Comparison of ENCODE assay signal across 9 cellular contexts in genomic region chr6:144156334-144156733, GRCh38. TPM values are rescaled to one million over a fixed set of nuclear protein-coding genes. Genes with fewer than 3 reads are reported as not detected.
DNase-seq lines count a peak whose midpoint lies in the region; ATAC-seq lines count a peak whose summit lies in the region.
"Had no signal": no experiment of that assay in that cellular context is flagged by ENCODE, and none has a peak within 500 bp of the region (broad histone marks: within the 10 kb centered on the region; RNA-seq: fewer than 3 reads in every experiment).

No MANE protein-coding gene starts in this region.

- no peaks in the 10 kb centered on the region for H3K27me3 Mint-ChIP-seq in activated T-helper 1 cell treated with anti-CD3 and anti-CD28 coated beads, Interleukin-12 subunit alpha, Interleukin-12 subunit beta, Interleukin-2, Interleukin-4 antibody, amounts not matched to agents 30 ng/mL and 10 ng/mL and 1 ng/mL, durations not matched to agents 14 hours and 24 hours and 36 hours (ENCODE audit: insufficient read depth)
- H3K27me3 Mint-ChIP-seq in natural killer cell treated with Interleukin-12 subunit alpha and Interleukin-12 subunit beta and Interleukin-15 and Interleukin-18, amount 100 ng/mL, for 72 hours: no peaks in the 10 kb centered on the region

- peaks cover 54% of the 10 kb centered on the region for H3K36me3 Mint-ChIP-seq in activated T-helper 1 cell treated with anti-CD3 and anti-CD28 coated beads, Interleukin-12 subunit alpha, Interleukin-12 subunit beta, Interleukin-2, Interleukin-4 antibody, amounts not matched to agents 30 ng/mL and 10 ng/mL and 1 ng/mL, durations not matched to agents 14 hours and 24 hours and 36 hours (ENCODE audit: low read depth)
- H3K36me3 Mint-ChIP-seq in natural killer cell treated with Interleukin-12 subunit alpha and Interleukin-12 subunit beta and Interleukin-15 and Interleukin-18, amount 100 ng/mL, for 72 hours: peaks cover 55% of the 10 kb centered on the region

- peak overlapping the region; percentile 60 for H3K27ac Mint-ChIP-seq in activated T-helper 1 cell treated with anti-CD3 and anti-CD28 coated beads, Interleukin-12 subunit alpha, Interleukin-12 subunit beta, Interleukin-2, Interleukin-4 antibody, amounts not matched to agents 30 ng/mL and 10 ng/mL and 1 ng/mL, durations not matched to agents 14 hours and 24 hours and 36 hours
- peak overlapping the region; percentile 97 to 100 for H3K27ac Mint-ChIP-seq in natural killer cell treated with Interleukin-12 subunit alpha and Interleukin-12 subunit beta and Interleukin-15 and Interleukin-18, amount 100 ng/mL, for 72 hours

- intact Hi-C loops in activated T-helper 1 cell treated with anti-CD3 and anti-CD28 coated beads, Interleukin-12 subunit alpha, Interleukin-12 subunit beta, Interleukin-2, Interleukin-4 antibody, amounts not matched to agents 30 ng/mL and 10 ng/mL and 1 ng/mL, durations not matched to agents 14 hours and 24 hours and 36 hours (cut with micrococcal nuclease): loop anchor here (1.0 to 10.0 kb wide), 4 partner anchors 22 to 1808 kb away; partner anchors contain the start of genes LTV1 and SHPRH

- ATAC-seq in GM18858 (IDR thresholded peaks at IDR 0.05; ENCODE audit: unreplicated experiment) (peak; percentile 33), HG03159 (IDR thresholded peaks at IDR 0.05; ENCODE audit: unreplicated experiment) (peak; percentile 44)
- ATAC-seq in natural killer cell treated with Interleukin-12 subunit alpha and Interleukin-12 subunit beta and Interleukin-15 and Interleukin-18, amount 100 ng/mL, for 72 hours: no peak
- ATAC-seq: PC-3 had no signal

- peak overlapping the region; percentile 43 for H3K4me3 Mint-ChIP-seq in activated T-helper 1 cell treated with anti-CD3 and anti-CD28 coated beads, Interleukin-12 subunit alpha, Interleukin-12 subunit beta, Interleukin-2, Interleukin-4 antibody, amounts not matched to agents 30 ng/mL and 10 ng/mL and 1 ng/mL, durations not matched to agents 14 hours and 24 hours and 36 hours
- H3K4me3 Mint-ChIP-seq in natural killer cell treated with Interleukin-12 subunit alpha and Interleukin-12 subunit beta and Interleukin-15 and Interleukin-18, amount 100 ng/mL, for 72 hours: peak overlapping the region; percentile 86

- peaks cover 80% of the 10 kb centered on the region for H3K4me1 Mint-ChIP-seq in activated T-helper 1 cell treated with anti-CD3 and anti-CD28 coated beads, Interleukin-12 subunit alpha, Interleukin-12 subunit beta, Interleukin-2, Interleukin-4 antibody, amounts not matched to agents 30 ng/mL and 10 ng/mL and 1 ng/mL, durations not matched to agents 14 hours and 24 hours and 36 hours (ENCODE audit: low read depth)
- H3K4me1 Mint-ChIP-seq in natural killer cell treated with Interleukin-12 subunit alpha and Interleukin-12 subunit beta and Interleukin-15 and Interleukin-18, amount 100 ng/mL, for 72 hours (ENCODE audit: low read depth in 2 of 2): peaks cover 61 to 74% of the 10 kb centered on the region in 2 donors

- DNase-seq in activated T-helper 1 cell treated with anti-CD3 and anti-CD28 coated beads, Interleukin-12 subunit alpha, Interleukin-12 subunit beta, Interleukin-2, Interleukin-4 antibody, amounts not matched to agents 30 ng/mL and 10 ng/mL and 1 ng/mL, durations not matched to agents 14 hours and 24 hours and 36 hours (ENCODE audit: low spot score): no peak
- DNase-seq in natural killer cell treated with Interleukin-12 subunit alpha and Interleukin-12 subunit beta and Interleukin-15 and Interleukin-18, amount 100 ng/mL, for 72 hours (ENCODE audit: low spot score): no peak
- DNase-seq in C1 segment of cervical spinal cord (lab: John Stamatoyannopoulos, UW) (no peak), NCI-H446 (lab: John Stamatoyannopoulos, UW) (no peak)
- no peak for DNase-seq in central memory CD4-positive, alpha-beta T cell
- DNase-seq: NCI-H1092 treated with DMSO at 0.1 percent for 48 hours, PC-3 had no signal

- H3K9me3 Mint-ChIP-seq in activated T-helper 1 cell treated with anti-CD3 and anti-CD28 coated beads, Interleukin-12 subunit alpha, Interleukin-12 subunit beta, Interleukin-2, Interleukin-4 antibody, amounts not matched to agents 30 ng/mL and 10 ng/mL and 1 ng/mL, durations not matched to agents 14 hours and 24 hours and 36 hours: no peaks in the 10 kb centered on the region
- H3K9me3 Mint-ChIP-seq in natural killer cell treated with Interleukin-12 subunit alpha and Interleukin-12 subunit beta and Interleukin-15 and Interleukin-18, amount 100 ng/mL, for 72 hours: no peaks in the 10 kb centered on the region

RNA-seq across cellular contexts. Expression of gene STX11, which starts 6.0 kb away (rescaled TPM):
- 24.2 and 24.7 TPM in 2 replicates for total RNA-seq in activated T-helper 1 cell treated with anti-CD3 and anti-CD28 coated beads, Interleukin-12 subunit alpha, Interleukin-12 subunit beta, Interleukin-2, Interleukin-4 antibody, amounts not matched to agents 30 ng/mL and 10 ng/mL and 1 ng/mL, durations not matched to agents 14 hours and 24 hours and 36 hours
- total RNA-seq in natural killer cell treated with Interleukin-12 subunit alpha and Interleukin-12 subunit beta and Interleukin-15 and Interleukin-18, amount 100 ng/mL, for 72 hours: 10 to 100 TPM; 52.7 to 98.0 TPM

Comparison
In these comparisons a context has a peak if more than half of its experiments do, and no peak if none do; other contexts are left out.
1. ATAC-seq: peak in GM18858 (single experiment) and HG03159 (single experiment); none in natural killer cell treated with Interleukin-12 subunit alpha and Interleukin-12 subunit beta and Interleukin-15 and Interleukin-18, amount 100 ng/mL, for 72 hours (0 of 2).